ENCODE assay signal across 8 cellular contexts in the genomic region with DNA sequence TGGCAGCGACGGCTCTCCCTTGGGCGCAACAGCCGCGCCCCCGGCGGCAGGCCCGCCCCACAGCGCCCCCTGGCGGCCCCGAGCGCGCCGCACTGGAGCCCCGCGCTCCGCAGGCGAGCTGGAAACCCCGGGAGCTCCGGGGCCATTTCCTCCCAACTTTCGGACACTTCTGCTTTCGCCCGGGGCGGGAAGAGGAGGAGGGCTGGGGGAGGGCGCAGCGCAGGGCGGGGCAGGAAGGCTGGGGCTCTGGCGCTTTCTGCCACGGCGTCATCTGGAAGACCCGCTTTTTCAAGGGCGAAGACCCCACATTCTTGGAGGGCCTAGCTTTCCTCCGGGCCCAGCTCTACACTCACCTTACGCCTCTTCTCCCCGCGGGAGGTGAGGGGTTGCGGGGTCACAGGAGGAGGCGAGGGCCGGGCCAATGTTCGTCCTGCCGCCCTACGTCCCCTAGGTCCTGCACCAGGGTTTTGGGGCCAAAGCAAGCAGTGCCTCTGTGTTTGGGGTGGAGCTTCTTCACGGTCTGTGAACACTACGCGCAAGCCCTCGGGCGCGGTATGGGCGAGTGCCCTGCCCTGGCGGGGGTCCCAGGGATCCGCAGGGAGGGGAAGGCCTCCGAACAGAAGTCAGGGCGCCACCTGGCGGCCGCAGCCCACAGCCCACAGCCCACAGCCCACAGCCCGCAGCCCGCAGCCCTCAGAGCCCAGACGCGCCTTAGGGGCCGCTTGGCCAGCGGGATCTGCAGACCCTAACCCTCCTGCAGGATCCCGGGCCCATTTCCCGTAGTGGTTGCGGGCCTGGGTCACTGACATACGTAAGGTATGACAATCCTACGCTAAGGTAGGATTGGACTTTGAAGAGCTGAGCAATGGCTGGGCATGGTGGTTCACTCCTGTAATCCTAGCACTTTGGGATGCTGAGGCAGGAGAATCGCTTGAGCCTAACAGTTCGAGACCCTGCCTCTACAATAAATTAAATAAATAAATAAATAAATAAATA. TPM values are rescaled to one million over a fixed set of nuclear protein-coding genes. Genes with fewer than 3 reads are reported as not detected.
DNase-seq lines count a peak whose midpoint lies in the region; ATAC-seq, FAIRE-seq and TF ChIP-seq lines count a peak whose summit lies in the region.

No MANE protein-coding gene starts in this region.

- H3K27me3 ChIP-seq in right atrium auricular region, result no peaks in the 10 kb centered on the region

- H3K9me3 ChIP-seq in right atrium auricular region, result no peaks in the 10 kb centered on the region

- H3K36me3 ChIP-seq in right atrium auricular region, result no peaks in the 10 kb centered on the region

- peak overlapping the region; percentile 85 for H3K4me3 Mint-ChIP-seq in T-helper 1 cell treated with Interleukin-12 subunit alpha and Interleukin-12 subunit beta and Interleukin-4 antibody, amounts not matched to agents 30 μg/mL and 1 μg/mL, for 36 hours

- peaks cover 31% of the 10 kb centered on the region for H3K27me3 Mint-ChIP-seq in T-helper 1 cell treated with Interleukin-12 subunit alpha and Interleukin-12 subunit beta and Interleukin-4 antibody, amounts not matched to agents 30 μg/mL and 1 μg/mL, for 36 hours (ENCODE audit: low read depth)

- H3K4me1 Mint-ChIP-seq in T-helper 1 cell treated with Interleukin-12 subunit alpha and Interleukin-12 subunit beta and Interleukin-4 antibody, amounts not matched to agents 30 μg/mL and 1 μg/mL, for 36 hours (ENCODE audit: low read depth), result peaks cover 8% of the 10 kb centered on the region

- ATAC-seq in HG02852 (IDR thresholded peaks at IDR 0.05; ENCODE audit: unreplicated experiment), result peak; percentile 80

- no peak for TF ChIP-seq POLR2A in GM12891 (IDR thresholded peaks at IDR 0.05; ENCODE audit: low read depth, low read length)

- no peaks in the 10 kb centered on the region for H3K36me3 Mint-ChIP-seq in T-helper 1 cell treated with Interleukin-12 subunit alpha and Interleukin-12 subunit beta and Interleukin-4 antibody, amounts not matched to agents 30 μg/mL and 1 μg/mL, for 36 hours (ENCODE audit: low read depth)

- H3K4me3 ChIP-seq in right atrium auricular region, result peak overlapping the region; percentile 59 to 82

- peaks cover 0 to 13% of the 10 kb centered on the region in 2 donors for H3K4me1 ChIP-seq in right atrium auricular region

- peak; percentile 82 to 85 for TF ChIP-seq CTCF in right atrium auricular region (IDR thresholded peaks at IDR 0.05)

- FAIRE-seq in GM12891 (lab: Jason Lieb, UNC) (no peak), urothelium cell line (lab: Jason Lieb, UNC) (no peak)

- H3K27ac Mint-ChIP-seq in T-helper 1 cell treated with Interleukin-12 subunit alpha and Interleukin-12 subunit beta and Interleukin-4 antibody, amounts not matched to agents 30 μg/mL and 1 μg/mL, for 36 hours, result peak overlapping the region; percentile 57

- no peaks in the 10 kb centered on the region for H3K9me3 Mint-ChIP-seq in T-helper 1 cell treated with Interleukin-12 subunit alpha and Interleukin-12 subunit beta and Interleukin-4 antibody, amounts not matched to agents 30 μg/mL and 1 μg/mL, for 36 hours

- DNase-seq in GM12891 (ENCODE audit: insufficient read length, low spot score) (peak; percentile 89), NCI-H1436 (lab: John Stamatoyannopoulos, UW) (peak; percentile 94), amygdala (lab: John Stamatoyannopoulos, UW) (peak; percentile 30 to 95 (median 70)), right atrium auricular region (ENCODE audit: low spot score) (peak; percentile 93), pulmonary artery endothelial cell (ENCODE audit: low read depth, low spot score) (peak; percentile 69), urothelium cell line (ENCODE audit: low spot score) (peak; percentile 86)

- H3K27ac ChIP-seq in right atrium auricular region, result peak overlapping the region; percentile 94 to 95

TF ChIP-seq in GM12891, 5 proteins besides CTCF, POLR2A, EP300 and RAD21:
- TF ChIP-seq PAX5 (IDR thresholded peaks at IDR 0.05; ENCODE audit: insufficient read depth, low read length, severe bottlenecking) (peak; percentile 30), POU2F2 (IDR thresholded peaks at IDR 0.05; ENCODE audit: low read depth, low read length) (no peak), POLR2AphosphoS5 (IDR thresholded peaks at IDR 0.05; ENCODE audit: low read depth, low read length) (no peak), SPI1 (IDR thresholded peaks at IDR 0.05; ENCODE audit: low read depth, low read length) (peak; percentile 67), TAF1 (IDR thresholded peaks at IDR 0.05; ENCODE audit: low read depth, low read length) (no peak)

RNA-seq across cellular contexts. Expression of a gene that starts 31.1 kb away (rescaled TPM):
- not detected for polyA plus RNA-seq in GM12891 (2012; ENCODE audit: low read depth, missing spikeins)
- not detected for total RNA-seq in right atrium auricular region
- total RNA-seq in pulmonary artery endothelial cell, result 0.07 TPM in 2 replicates

RNA-seq across cellular contexts. Expression of a gene that starts 31.2 kb away (rescaled TPM):
- not detected for polyA plus RNA-seq in GM12891 (2012; ENCODE audit: low read depth, missing spikeins)
- not detected for total RNA-seq in right atrium auricular region
- 0.04 TPM in 1 of 2 replicates, not detected in the other for total RNA-seq in pulmonary artery endothelial cell

Comparison
In these comparisons a context has a peak if more than half of its experiments do, and no peak if none do; other contexts are left out.
1. Peak in every context shown above with its lines: DNase-seq, ATAC-seq, H3K4me3 ChIP-seq and H3K27ac ChIP-seq.